In genomic region chr20:33059741-33060390, GRCh38 we compare ENCODE assay signal across 1 cellular context.
TF ChIP-seq lines count a peak whose summit lies in the region.

No MANE protein-coding gene starts in this region.

TF ChIP-seq in WTC11, 78 proteins besides CTCF, POLR2A, EP300 and RAD21 (continued from another document):
- TF ChIP-seq PRDM15 (CRISPR knock-in tag; IDR thresholded peaks at IDR 0.05) = no peak
- no peak for TF ChIP-seq MLX (CRISPR knock-in tag; IDR thresholded peaks at IDR 0.05)
- TF ChIP-seq USF2 (CRISPR knock-in tag; IDR thresholded peaks at IDR 0.05) = no peak
- no peak for TF ChIP-seq TEAD4 (CRISPR knock-in tag; IDR thresholded peaks at IDR 0.05)
- TF ChIP-seq SOX15 (CRISPR knock-in tag; IDR thresholded peaks at IDR 0.05) = no peak
- TF ChIP-seq TEAD1 (CRISPR knock-in tag; IDR thresholded peaks at IDR 0.05) = no peak
- no peak for TF ChIP-seq SP1 (CRISPR knock-in tag; conservative IDR thresholded peaks at IDR 0.05)
- no peak for TF ChIP-seq AR (CRISPR knock-in tag; IDR thresholded peaks at IDR 0.05)
- no peak for TF ChIP-seq HMGXB4 (CRISPR knock-in tag; IDR thresholded peaks at IDR 0.05)
- no peak for TF ChIP-seq HMGA2 (CRISPR knock-in tag; IDR thresholded peaks at IDR 0.05)
- TF ChIP-seq ZNF423 (CRISPR knock-in tag; IDR thresholded peaks at IDR 0.05) = no peak
TF ChIP-seq in WTC11: peak in this region for 0.
